In genomic region chr13:109745060-109745459, GRCh38 we compare ENCODE assay signal across 26 cellular contexts.
"Had no signal": no experiment of that assay in that cellular context is flagged by ENCODE, and none has a peak within 500 bp of the region (broad histone marks: within the 10 kb centered on the region; RNA-seq: fewer than 3 reads in every experiment).

No MANE protein-coding gene starts in this region.

- H3K27me3 Mint-ChIP-seq: activated CD4-positive, alpha-beta memory T cell treated with anti-CD3 and anti-CD28 coated beads for 36 hours; brain had no signal

- DNase-seq: activated CD4-positive, alpha-beta memory T cell treated with anti-CD3 and anti-CD28 coated beads for 36 hours; activated CD4-positive, alpha-beta T cell treated with anti-CD3 and anti-CD28 coated beads for 48 hours; activated CD8-positive, alpha-beta memory T cell treated with anti-CD3 and anti-CD28 coated beads, Interleukin-2, amount 50 U/mL, for 4 hours; activated gamma-delta T cell; activated naive CD4-positive, alpha-beta T cell treated with anti-CD3 and anti-CD28 coated beads, Interleukin-2, amount 10 ng/mL, durations not matched to agents 7 days and 5 days; activated naive CD8-positive, alpha-beta T cell treated with anti-CD3 and anti-CD28 coated beads, Interleukin-2, amount 10 ng/mL, durations not matched to agents 7 days and 5 days; activated T-cell treated with anti-CD3 and anti-CD28 coated beads, Interleukin-2, amount 50 U/mL, for 1 hour; immature natural killer cell; mammary epithelial cell; midbrain; naive thymus-derived CD4-positive, alpha-beta T cell; stimulated activated CD4-positive, alpha-beta T cell treated with anti-CD3 and anti-CD28 coated beads, Interleukin-15, amount 100 ng/mL, for 24 hours; stimulated activated CD4-positive, alpha-beta T cell treated with anti-CD3 and anti-CD28 coated beads, Interleukin-2, amount 100 ng/mL, for 24 hours; stimulated activated naive CD4-positive, alpha-beta T cell; T-helper 9 cell; tibial artery; upper lobe of right lung; WERI-Rb-1 had no signal

- H3K4me3 ChIP-seq: ascending aorta, right atrium auricular region, suprapubic skin, tibial artery, upper lobe of right lung had no signal

- H3K9me3 Mint-ChIP-seq: activated CD4-positive, alpha-beta memory T cell treated with anti-CD3 and anti-CD28 coated beads for 36 hours; activated naive CD4-positive, alpha-beta T cell treated with anti-CD3 and anti-CD28 coated beads, Interleukin-2, amount 10 ng/mL, durations not matched to agents 7 days and 5 days; activated naive CD8-positive, alpha-beta T cell treated with anti-CD3 and anti-CD28 coated beads, Interleukin-2, amount 10 ng/mL, durations not matched to agents 7 days and 5 days had no signal

- FAIRE-seq: kidney, TTC549 had no signal

- H3K36me3 ChIP-seq: ascending aorta, right atrium auricular region, suprapubic skin, tibial artery, upper lobe of right lung, WERI-Rb-1 had no signal

- H3K36me3 Mint-ChIP-seq: activated CD4-positive, alpha-beta memory T cell treated with anti-CD3 and anti-CD28 coated beads for 36 hours; activated naive CD4-positive, alpha-beta T cell treated with anti-CD3 and anti-CD28 coated beads, Interleukin-2, amount 10 ng/mL, durations not matched to agents 7 days and 5 days; activated naive CD8-positive, alpha-beta T cell treated with anti-CD3 and anti-CD28 coated beads, Interleukin-2, amount 10 ng/mL, durations not matched to agents 7 days and 5 days; brain; immature natural killer cell had no signal

- H3K4me3 Mint-ChIP-seq: activated CD4-positive, alpha-beta memory T cell treated with anti-CD3 and anti-CD28 coated beads for 36 hours; activated naive CD4-positive, alpha-beta T cell treated with anti-CD3 and anti-CD28 coated beads, Interleukin-2, amount 10 ng/mL, durations not matched to agents 7 days and 5 days; activated naive CD8-positive, alpha-beta T cell treated with anti-CD3 and anti-CD28 coated beads, Interleukin-2, amount 10 ng/mL, durations not matched to agents 7 days and 5 days; brain; immature natural killer cell had no signal

- H3K4me1 ChIP-seq: ascending aorta had no signal

- H3K27ac Mint-ChIP-seq: activated CD4-positive, alpha-beta memory T cell treated with anti-CD3 and anti-CD28 coated beads for 36 hours; activated naive CD4-positive, alpha-beta T cell treated with anti-CD3 and anti-CD28 coated beads, Interleukin-2, amount 10 ng/mL, durations not matched to agents 7 days and 5 days; activated naive CD8-positive, alpha-beta T cell treated with anti-CD3 and anti-CD28 coated beads, Interleukin-2, amount 10 ng/mL, durations not matched to agents 7 days and 5 days; immature natural killer cell; naive thymus-derived CD4-positive, alpha-beta T cell had no signal

- H3K9me3 ChIP-seq: ascending aorta, right atrium auricular region, suprapubic skin, tibial artery, upper lobe of right lung had no signal

- H3K27ac ChIP-seq: ascending aorta, right atrium auricular region, suprapubic skin, tibial artery, upper lobe of right lung, WERI-Rb-1 had no signal

- ATAC-seq: activated CD4-positive, CD25-positive, alpha-beta regulatory T cell treated with anti-CD3 and anti-CD28 coated beads, Interleukin-2, amount 50 U/mL, for 24 hours; esophagus mucosa; naive thymus-derived CD4-positive, alpha-beta T cell had no signal

- H3K27me3 ChIP-seq: ascending aorta, right atrium auricular region, suprapubic skin, tibial artery, upper lobe of right lung had no signal
